In genomic region chr3:29440321-29441019, GRCh38 we compare ENCODE assay signal across 8 cellular contexts.
DNase-seq lines count a peak whose midpoint lies in the region; ATAC-seq, FAIRE-seq and TF ChIP-seq lines count a peak whose summit lies in the region.

No MANE protein-coding gene starts in this region.

- TF ChIP-seq POLR2A in heart left ventricle (IDR thresholded peaks at IDR 0.05): no peak

- no peaks in the 10 kb centered on the region for H3K36me3 ChIP-seq in GM06990 (ENCODE audit: control insufficient read depth, insufficient read depth, low read length)
- peaks cover 0 to 24% (median 0%) of the 10 kb centered on the region in 9 donors for H3K36me3 ChIP-seq in heart left ventricle

- peaks cover 21% of the 10 kb centered on the region for H3K4me1 Mint-ChIP-seq in progenitor cell of endocrine pancreas (ENCODE audit: low read depth)

- intact Hi-C loops in heart left ventricle (cut with DNase I): no loop called here

- H3K4me1 ChIP-seq in heart left ventricle: peaks cover 0 to 18% (median 0%) of the 10 kb centered on the region in 12 donors

- H3K9me3 Mint-ChIP-seq in progenitor cell of endocrine pancreas (ENCODE audit: low read depth): peaks cover 13% of the 10 kb centered on the region

- no peak for DNase-seq in GM06990 (ENCODE audit: extremely low read depth, insufficient read length)
- DNase-seq in NCI-H510A treated with DMSO at 0.1 percent for 48 hours (lab: John Stamatoyannopoulos, UW): peak; percentile 72
- no peak for DNase-seq in heart left ventricle
- no peak for DNase-seq in progenitor cell of endocrine pancreas (ENCODE audit: low spot score, unreplicated experiment)
- DNase-seq in SKM-1 (lab: John Stamatoyannopoulos, UW; ENCODE audit: unreplicated experiment): no peak
- DNase-seq in 8988T: no peak
- DNase-seq in DMS114 treated with DMSO at 0.1 percent for 48 hours (lab: John Stamatoyannopoulos, UW; ENCODE audit: unreplicated experiment): no peak
- DNase-seq in RCC 7860 (ENCODE audit: low spot score): no peak

- H3K27ac ChIP-seq in heart left ventricle: peak overlapping the region in 2 of 12 donors; percentile 3 to 28

- H3K9me3 ChIP-seq in heart left ventricle: peaks cover 0 to 8% (median 0%) of the 10 kb centered on the region in 12 donors

- no peaks in the 10 kb centered on the region for H3K36me3 Mint-ChIP-seq in progenitor cell of endocrine pancreas (ENCODE audit: insufficient read depth)

- WGBS in heart left ventricle, 4 donors: 28 to 47% (median 38%) methylated on average over 11 of the region's 11 CpGs

- H3K4me3 ChIP-seq in GM06990 (replicated peaks; ENCODE audit: low read depth, low read length) (peak overlapping the region; percentile 28), heart left ventricle (peak overlapping the region in 9 of 12 donors; percentile 15 to 42 (median 32))

- no peaks in the 10 kb centered on the region for H3K27me3 ChIP-seq in GM06990 (replicated peaks; ENCODE audit: control insufficient read depth, insufficient read depth, low read length)
- no peaks in the 10 kb centered on the region for H3K27me3 ChIP-seq in heart left ventricle

- ATAC-seq in heart left ventricle: peak in 3 of 4 donors; percentile 61 to 81 (median 71)

- peak overlapping the region; percentile 71 for H3K4me3 Mint-ChIP-seq in progenitor cell of endocrine pancreas (ENCODE audit: low read depth)

- no peak for FAIRE-seq in RCC 7860 (lab: Jason Lieb, UNC)

- peak overlapping the region; percentile 80 for H3K27ac Mint-ChIP-seq in progenitor cell of endocrine pancreas

- TF ChIP-seq CTCF in GM06990 (IDR thresholded peaks at IDR 0.05; ENCODE audit: insufficient read depth, low read length, poor library complexity, severe bottlenecking): no peak
- no peak for TF ChIP-seq CTCF in heart left ventricle (IDR thresholded peaks at IDR 0.05)
- no peak for TF ChIP-seq CTCF in progenitor cell of endocrine pancreas (IDR thresholded peaks at IDR 0.05; ENCODE audit: unreplicated experiment)

- no peaks in the 10 kb centered on the region for H3K27me3 Mint-ChIP-seq in progenitor cell of endocrine pancreas
